Comparison of ENCODE assay signal across 15 cellular contexts in the genomic region with DNA sequence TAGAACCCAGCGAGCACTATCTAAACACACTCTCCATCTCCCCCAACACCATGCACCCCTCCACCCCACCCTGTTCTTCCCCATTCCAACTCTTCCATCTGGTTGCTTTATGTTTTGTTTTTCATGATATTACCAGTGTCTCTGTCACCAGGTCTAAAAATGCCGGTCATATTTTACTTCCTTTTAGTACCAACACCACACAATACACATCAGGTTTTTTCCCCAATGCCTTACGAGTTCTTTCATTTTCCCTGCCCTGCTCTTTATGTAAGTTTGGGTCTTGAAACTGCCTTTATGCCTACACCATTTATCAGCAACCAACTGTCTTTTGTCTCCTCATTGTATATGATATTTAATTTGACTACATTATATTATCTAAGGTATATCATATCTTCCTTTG.
DNase-seq lines count a peak whose midpoint lies in the region; ATAC-seq, FAIRE-seq and TF ChIP-seq lines count a peak whose summit lies in the region.
"Had no signal": no experiment of that assay in that cellular context is flagged by ENCODE, and none has a peak within 500 bp of the region (broad histone marks: within the 10 kb centered on the region; RNA-seq: fewer than 3 reads in every experiment).

No MANE protein-coding gene starts in this region.

- H2AFZ ChIP-seq in OCI-LY1 (ENCODE audit: low read length) = peak overlapping the region; percentile 77

- no peaks in the 10 kb centered on the region for H3K9me2 ChIP-seq in OCI-LY1 (ENCODE audit: low read depth, low read length)

- no peaks in the 10 kb centered on the region for H3K27me3 ChIP-seq in OCI-LY1 (ENCODE audit: insufficient read depth, low read length)
- H3K27me3 ChIP-seq: BLaER1 treated with 17β-estradiol and CSF1 and Interleukin-3, amounts not matched to agents 10 nM and 100 nM; brain microvascular endothelial cell; SJSA1 had no signal

- DNase-seq in GM18507 (ENCODE audit: extremely low spot score, insufficient read length, low read depth) = no peak
- DNase-seq in erythroblast (lab: John Stamatoyannopoulos, UW) = peak; percentile 82 to 95
- DNase-seq in C1 segment of cervical spinal cord (lab: John Stamatoyannopoulos, UW) = no peak
- no peak for DNase-seq in amniotic stem cell (lab: John Stamatoyannopoulos, UW)
- DNase-seq: activated CD4-positive, CD25-positive, alpha-beta regulatory T cell; brain microvascular endothelial cell; effector CD4-positive, alpha-beta T cell; left ventricle myocardium superior; stimulated activated CD4-positive, alpha-beta T cell treated with anti-CD3 and anti-CD28 coated beads, Interleukin-2, amount 100 ng/mL, for 24 hours; stimulated activated CD8-positive, alpha-beta memory T cell treated with anti-CD3 and anti-CD28 coated beads, Interleukin-4, amount 100 ng/mL, for 48 hours had no signal

- peaks cover 28% of the 10 kb centered on the region for H3K4me1 ChIP-seq in OCI-LY1 (ENCODE audit: insufficient read depth, low read length, severe bottlenecking)
- H3K4me1 ChIP-seq: SJSA1 had no signal

- H3K9ac ChIP-seq in OCI-LY1 (ENCODE audit: low read length) = no peak overlapping the region
- H3K9ac ChIP-seq: BLaER1 treated with 17β-estradiol and CSF1 and Interleukin-3, amounts not matched to agents 10 nM and 100 nM had no signal

- TF ChIP-seq POLR2A in erythroblast (IDR thresholded peaks at IDR 0.05; ENCODE audit: low read length) = peak; percentile 53

- no peaks in the 10 kb centered on the region for H3F3A ChIP-seq in OCI-LY1 (ENCODE audit: insufficient read depth, low read length)

- no peaks in the 10 kb centered on the region for H3K36me3 ChIP-seq in OCI-LY1 (ENCODE audit: insufficient read depth, low read length)
- H3K36me3 ChIP-seq: BLaER1 treated with 17β-estradiol and CSF1 and Interleukin-3, amounts not matched to agents 10 nM and 100 nM; brain microvascular endothelial cell; SJSA1 had no signal

- TF ChIP-seq CTCF in OCI-LY1 (IDR thresholded peaks at IDR 0.05; ENCODE audit: low read length) = no peak

- ATAC-seq in GM21619 (IDR thresholded peaks at IDR 0.05; ENCODE audit: unreplicated experiment) = peak; percentile 62
- no peak for ATAC-seq in GM18519 (IDR thresholded peaks at IDR 0.05; ENCODE audit: low FRiP score, unreplicated experiment)
- ATAC-seq: left ventricle myocardium superior had no signal

- no peaks in the 10 kb centered on the region for H3K9me3 ChIP-seq in OCI-LY1 (ENCODE audit: low read length)
- H3K9me3 ChIP-seq: SJSA1 had no signal

- H3K79me2 ChIP-seq in OCI-LY1 (ENCODE audit: insufficient read depth, low read length) = no peaks in the 10 kb centered on the region

- FAIRE-seq in GM18507 (lab: Jason Lieb, UNC) = peak; percentile 59

- no peaks in the 10 kb centered on the region for H4K20me1 ChIP-seq in OCI-LY1 (ENCODE audit: insufficient read depth, low read length)
- H4K20me1 ChIP-seq: BLaER1 treated with 17β-estradiol and CSF1 and Interleukin-3, amounts not matched to agents 10 nM and 100 nM had no signal

- no peak overlapping the region for H3K4me3 ChIP-seq in OCI-LY1 (ENCODE audit: low read depth, low read length, poor library complexity, severe bottlenecking)
- H3K4me3 ChIP-seq: BLaER1 treated with 17β-estradiol and CSF1 and Interleukin-3, amounts not matched to agents 10 nM and 100 nM; SJSA1 had no signal

- H3K27ac ChIP-seq in OCI-LY1 (ENCODE audit: low read depth, low read length, poor library complexity, severe bottlenecking) = no peak overlapping the region
- H3K27ac ChIP-seq: BLaER1 treated with 17β-estradiol and CSF1 and Interleukin-3, amounts not matched to agents 10 nM and 100 nM; brain microvascular endothelial cell; SJSA1 had no signal

- H3K4me2 ChIP-seq in OCI-LY1 (ENCODE audit: low read length) = peak overlapping the region; percentile 21; the same call in 1 of the 2 replicates

Comparison
In these comparisons a context has a peak if more than half of its experiments do, and no peak if none do; other contexts are left out.
1. DNase-seq: peak in erythroblast (2 of 2); none in GM18507 (single experiment), C1 segment of cervical spinal cord (0 of 14) and amniotic stem cell (single experiment).